Comparison of ENCODE assay signal across 20 cellular contexts in genomic region chr2:235157746-235158482, GRCh38.
"Had no signal": no experiment of that assay in that cellular context is flagged by ENCODE, and none has a peak within 500 bp of the region (broad histone marks: within the 10 kb centered on the region; RNA-seq: fewer than 3 reads in every experiment).

No MANE protein-coding gene starts in this region.

- H3K9me3 ChIP-seq: esophagus muscularis mucosa, gastrocnemius medialis, heart right ventricle, left ventricle myocardium inferior, lower lobe of right lung, ovary, upper lobe of left lung, uterus had no signal

- H3K27me3 ChIP-seq: gastrocnemius medialis, ovary, upper lobe of left lung, uterus had no signal

- H3K4me1 Mint-ChIP-seq: memory B cell had no signal

- H3K4me3 Mint-ChIP-seq: memory B cell, naive B cell had no signal

- H3K36me3 Mint-ChIP-seq: memory B cell, naive B cell had no signal

- H3K4me3 ChIP-seq: esophagus muscularis mucosa, gastrocnemius medialis, heart right ventricle, left ventricle myocardium inferior, lower lobe of right lung, ovary, smooth muscle cell, upper lobe of left lung, uterus had no signal

- DNase-seq: effector memory CD4-positive, alpha-beta T cell; gastrocnemius medialis; heart right ventricle; hypothalamus; kidney; left cardiac atrium; left ventricle myocardium inferior; lower lobe of right lung; naive B cell; ovary; right cardiac atrium; stimulated activated CD4-positive, alpha-beta T cell treated with anti-CD3 and anti-CD28 coated beads, Interleukin-2, amount 100 ng/mL, for 48 hours; stimulated activated naive CD4-positive, alpha-beta T cell treated with Interleukin-2 at 50 U/mL for 16 hours; upper lobe of left lung; uterus had no signal

- H3K4me1 ChIP-seq: esophagus muscularis mucosa, gastrocnemius medialis, heart right ventricle, left ventricle myocardium inferior, lower lobe of right lung, upper lobe of left lung, uterus had no signal

- H3K27ac Mint-ChIP-seq: memory B cell, naive B cell, progenitor cell of endocrine pancreas had no signal

- ATAC-seq: gastrocnemius medialis, heart right ventricle, left cardiac atrium, lower lobe of right lung, right cardiac atrium had no signal

- H3K9me3 Mint-ChIP-seq: memory B cell had no signal

- H3K27ac ChIP-seq: epithelial cell of prostate, esophagus muscularis mucosa, gastrocnemius medialis, heart right ventricle, left ventricle myocardium inferior, lower lobe of right lung, ovary, upper lobe of left lung, uterus had no signal

- H3K4me2 ChIP-seq: smooth muscle cell had no signal

- H3K36me3 ChIP-seq: esophagus muscularis mucosa, gastrocnemius medialis, heart right ventricle, left ventricle myocardium inferior, lower lobe of right lung, ovary, upper lobe of left lung, uterus had no signal
